In the genomic region with DNA sequence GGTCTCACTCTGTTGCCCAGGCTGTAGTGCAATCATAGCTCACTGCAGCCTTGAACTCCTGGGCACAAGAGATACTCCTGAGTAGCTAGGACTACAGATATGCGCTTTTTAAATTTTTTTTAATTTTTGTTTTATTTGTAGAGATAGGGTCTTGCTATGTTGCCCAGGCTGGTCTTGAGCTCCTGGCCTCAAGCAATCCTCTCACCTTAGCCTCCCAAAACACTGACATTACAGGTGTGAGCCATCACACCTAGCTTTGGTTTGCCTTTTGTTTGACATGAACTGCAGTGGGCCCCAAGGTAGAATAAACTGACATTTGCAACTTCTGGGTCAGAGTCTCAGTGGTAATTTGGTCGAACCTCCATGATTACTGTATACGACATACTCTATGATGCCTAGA, we compare ENCODE assay signal across 25 cellular contexts.
"Had no signal": no experiment of that assay in that cellular context is flagged by ENCODE, and none has a peak within 500 bp of the region (broad histone marks: within the 10 kb centered on the region; RNA-seq: fewer than 3 reads in every experiment).

No MANE protein-coding gene starts in this region.

- H3K36me3 ChIP-seq: colonic mucosa, esophagus squamous epithelium, gastrocnemius medialis, heart right ventricle, left lung, lower lobe of right lung had no signal

- DNase-seq: colonic mucosa; cortex of kidney; effector CD8-positive, alpha-beta T cell; effector memory CD8-positive, alpha-beta T cell; endodermal cell; erythroblast; esophagus squamous epithelium; foreskin fibroblast; foreskin melanocyte; gastrocnemius medialis; glutamatergic neuron; head of caudate nucleus; heart right ventricle; hippocampal formation; left cardiac atrium; left lung; left ventricle myocardium superior; lower lobe of right lung; mesenchymal stem cell; mucosa of descending colon; naive B cell had no signal

- H3K4me1 Mint-ChIP-seq: endodermal cell, mesothelial cell of epicardium had no signal

- H3K4me1 ChIP-seq: colonic mucosa, esophagus squamous epithelium, gastrocnemius medialis, heart right ventricle, left lung, lower lobe of right lung had no signal

- H3K9me3 Mint-ChIP-seq: dendritic cell treated with granulocyte-macrophage colony-stimulating factor and Interleukin-4, amounts not matched to agents 40 ng/mL and 50 ng/mL, for 4 days; effector memory CD8-positive, alpha-beta T cell; endodermal cell; mesothelial cell of epicardium had no signal

- ATAC-seq: effector memory CD8-positive, alpha-beta T cell; esophagus mucosa; gastrocnemius medialis; heart right ventricle; left cardiac atrium; left lung; left ventricle myocardium superior; lower lobe of right lung; mucosa of descending colon had no signal

- H3K4me3 ChIP-seq: colonic mucosa, esophagus squamous epithelium, gastrocnemius medialis, heart right ventricle, left lung, lower lobe of right lung, mucosa of descending colon had no signal

- H3K27ac Mint-ChIP-seq: dendritic cell treated with granulocyte-macrophage colony-stimulating factor and Interleukin-4, amounts not matched to agents 40 ng/mL and 50 ng/mL, for 4 days; effector memory CD8-positive, alpha-beta T cell; endodermal cell; mesothelial cell of epicardium had no signal

- H3K36me3 Mint-ChIP-seq: mesothelial cell of epicardium, naive B cell had no signal

- H3K9me3 ChIP-seq: colonic mucosa, esophagus squamous epithelium, gastrocnemius medialis, heart right ventricle, left lung, lower lobe of right lung, mucosa of descending colon had no signal

- H3K4me3 Mint-ChIP-seq: dendritic cell treated with granulocyte-macrophage colony-stimulating factor and Interleukin-4, amounts not matched to agents 40 ng/mL and 50 ng/mL, for 4 days; effector memory CD8-positive, alpha-beta T cell; endodermal cell; mesothelial cell of epicardium; naive B cell had no signal

- H3K27me3 Mint-ChIP-seq: dendritic cell treated with granulocyte-macrophage colony-stimulating factor and Interleukin-4, amounts not matched to agents 40 ng/mL and 50 ng/mL, for 4 days; naive B cell had no signal

- H3K27ac ChIP-seq: colonic mucosa, epithelial cell of prostate, esophagus squamous epithelium, gastrocnemius medialis, heart right ventricle, left lung, lower lobe of right lung had no signal
